In the genomic region with DNA sequence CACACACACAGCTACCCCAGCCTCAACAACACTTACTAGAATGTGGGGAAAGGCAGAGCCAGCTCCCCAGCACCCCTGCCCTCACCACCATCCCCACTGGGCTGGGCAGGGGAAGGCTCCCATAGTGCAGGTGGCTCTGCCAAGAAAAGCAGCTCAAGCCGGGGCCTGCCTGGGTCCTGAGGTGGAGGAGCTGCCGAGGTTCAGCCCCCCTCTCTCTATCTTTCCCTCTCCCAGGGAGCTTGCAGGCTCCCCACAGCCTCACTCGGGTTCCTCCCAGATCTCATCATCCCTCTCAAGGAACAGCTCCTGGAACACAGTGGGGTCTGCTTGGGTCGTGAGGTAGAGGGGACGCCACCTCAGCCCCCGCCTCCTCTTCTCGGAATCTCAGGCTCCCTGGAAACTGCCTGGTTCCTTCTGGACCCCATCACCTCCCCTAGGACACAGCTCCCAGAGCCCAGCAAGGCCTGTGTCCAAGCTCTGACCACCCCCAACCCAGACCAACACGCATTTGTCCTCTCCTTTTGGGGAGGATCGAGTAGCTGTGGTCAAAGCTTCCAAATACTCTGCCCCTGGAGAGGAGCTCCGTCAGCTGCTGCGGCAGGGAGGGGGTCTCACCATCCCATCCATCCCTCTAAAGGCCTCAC, we compare ENCODE assay signal across 9 cellular contexts. TPM values are rescaled to one million over a fixed set of nuclear protein-coding genes. Genes with fewer than 3 reads are reported as not detected.
A peak's percentile ranks its signal among the peaks of the same experiment; 100 is the strongest.
DNase-seq lines count a peak whose midpoint lies in the region; ATAC-seq, FAIRE-seq and TF ChIP-seq lines count a peak whose summit lies in the region.
"Had no signal": no experiment of that assay in that cellular context is flagged by ENCODE, and none has a peak within 500 bp of the region (broad histone marks: within the 10 kb centered on the region; RNA-seq: fewer than 3 reads in every experiment).

No MANE protein-coding gene starts in this region.

- ATAC-seq in Panc1 (0 out of 2 replicates have a peak, but pooled peaks have one; percentile 0), mucosa of descending colon (no peak)

- H3K9me3 ChIP-seq in Panc1 (ENCODE audit: control insufficient read depth, insufficient read depth, low read depth, low read length) (no peaks in the 10 kb centered on the region), esophagus (ENCODE audit: control insufficient read depth in 2 of 2, insufficient read depth in 1 of 2, low read depth in 1 of 2, low read length in 1 of 2) (no peaks in the 10 kb centered on the region), mucosa of descending colon (no peaks in the 10 kb centered on the region), tibial artery (no peaks in the 10 kb centered on the region)

- H3K4me1 ChIP-seq in Panc1 (ENCODE audit: control insufficient read depth, insufficient read depth, low read length) (peaks cover 47% of the 10 kb centered on the region), esophagus (ENCODE audit: control insufficient read depth in 2 of 2, insufficient read depth in 2 of 2, low read length in 1 of 2) (peaks cover 0 to 24% of the 10 kb centered on the region in 2 donors), mucosa of descending colon (ENCODE audit: low read depth) (peaks cover 37% of the 10 kb centered on the region), tibial artery (peaks cover 0 to 59% (median 36%) of the 10 kb centered on the region in 4 donors)

- WGBS in esophagus, 2 donors: 32 to 41% methylated on average over 11 of the region's 11 CpGs

- no peaks in the 10 kb centered on the region for H3K27me3 ChIP-seq in Panc1 (ENCODE audit: control insufficient read depth, insufficient read depth, low read length)
- no peaks in the 10 kb centered on the region for H3K27me3 ChIP-seq in esophagus (ENCODE audit: control insufficient read depth in 1 of 2, insufficient read depth in 2 of 2, low read length in 2 of 2)
- no peaks in the 10 kb centered on the region for H3K27me3 ChIP-seq in tibial artery

- intact Hi-C loops in Panc1 (cut with micrococcal nuclease; ENCODE audit: unreplicated experiment) (no loop called here), mucosa of descending colon (cut with DNase I, micrococcal nuclease) (no loop called here), tibial artery (cut with DNase I; ENCODE audit: low total_unique reads) (no loop called here)

- CTCF ChIA-PET in Panc1 (lab: Charles Lee): interaction anchor here (0.7 to 1.8 kb wide), 2 partner anchors 40 to 68 kb away, joined by 3 to 10 read pairs; no protein-coding TSS in a partner anchor

- POLR2A ChIA-PET in Panc1 (lab: Charles Lee): interaction anchor here (0.5 to 1.1 kb wide), 5 partner anchors 15 to 210 kb away, joined by 3 to 6 read pairs (median 4); partner anchors contain the start of gene S100A13

- TF ChIP-seq CTCF in Panc1 (IDR thresholded peaks at IDR 0.05) (no peak), mucosa of descending colon (IDR thresholded peaks at IDR 0.05) (no peak), tibial artery (IDR thresholded peaks at IDR 0.05) (no peak), D721Med (IDR thresholded peaks at IDR 0.05; ENCODE audit: insufficient read depth, missing control alignments) (no peak)

- no TSS peak for BruUV-seq in Panc1 (replicated peaks; lab: Mats Ljungman, UMichigan)

- peak overlapping the region; percentile 87 for H3K27ac ChIP-seq in Panc1 (ENCODE audit: low read length)
- H3K27ac ChIP-seq in esophagus (ENCODE audit: low read depth in 2 of 2, low read length in 1 of 2): peak overlapping the region; percentile 96 to 98
- H3K27ac ChIP-seq in tibial artery: peak overlapping the region; percentile 94 to 95

- H3K36me3 ChIP-seq in Panc1 (ENCODE audit: control insufficient read depth, insufficient read depth, low read length): no peaks in the 10 kb centered on the region
- peaks cover 0 to 8% of the 10 kb centered on the region in 2 donors for H3K36me3 ChIP-seq in esophagus (ENCODE audit: control insufficient read depth in 2 of 2, insufficient read depth in 2 of 2, low read length in 1 of 2)
- H3K36me3 ChIP-seq in mucosa of descending colon (ENCODE audit: low read depth): no peaks in the 10 kb centered on the region
- H3K36me3 ChIP-seq in tibial artery: peaks cover 5 to 9% (median 5%) of the 10 kb centered on the region in 3 donors

- no peak for FAIRE-seq in D721Med (lab: Jason Lieb, UNC)

- in situ Hi-C loops in Panc1 (cut with HindIII; ENCODE audit: low pct_unique_long_range_greater_than_20kb, low sequenced_read_pairs): loop anchor here (25.0 kb wide), 1 partner anchor 250 kb away; the partner anchor contains the start of gene S100A9

- H3K4me3 ChIP-seq in Panc1 (ENCODE audit: low read depth in 2 of 2, low read length in 2 of 2): peak overlapping the region; percentile 52 to 85
- H3K4me3 ChIP-seq in esophagus (ENCODE audit: low read depth in 1 of 2, low read length in 2 of 2): peak overlapping the region; percentile 76 to 93
- peak overlapping the region; percentile 63 for H3K4me3 ChIP-seq in mucosa of descending colon
- peak overlapping the region; percentile 67 to 71 for H3K4me3 ChIP-seq in tibial artery

- DNase-seq in Panc1 (ENCODE audit: low read depth, low spot score) (no peak), mucosa of descending colon (peak in 1 of 3 donors; percentile 59), tibial artery (no peak), D721Med (ENCODE audit: insufficient read length, low spot score) (no peak), activated gamma-delta T cell treated with Interleukin-2 at 50 U/mL for 16 hours (no peak), HPDE6-E6E7 (ENCODE audit: extremely low spot score) (no peak), NCI-H82 treated with DMSO at 0.1 percent for 48 hours (lab: John Stamatoyannopoulos, UW; ENCODE audit: unreplicated experiment) (no peak)
- DNase-seq: NCI-H1092 treated with DMSO at 0.1 percent for 48 hours had no signal

RNA-seq across cellular contexts. Expression of gene S100A16, which starts 0.7 kb away (rescaled TPM):
- total RNA-seq in Panc1 (2021; ENCODE audit: unreplicated experiment) (61.6 TPM), mucosa of descending colon (100 to 1,000 TPM in 2 of 3 donors, 10 to 100 TPM in 1; 79.9 to 156 (median 139) TPM)
- 95.0 TPM for polyA plus RNA-seq in Panc1 (2012; ENCODE audit: insufficient read length)
- polyA plus RNA-seq in esophagus: 1,000 to 10,000 TPM; 2,016 to 2,151 TPM

RNA-seq across cellular contexts. Expression of gene S100A14, which starts 3.9 kb away (rescaled TPM):
- total RNA-seq in Panc1 (2021; ENCODE audit: unreplicated experiment): 0.57 TPM
- polyA plus RNA-seq in Panc1 (2012; ENCODE audit: insufficient read length): not detected
- polyA plus RNA-seq in esophagus: 1,000 to 10,000 TPM; 2,532 to 3,167 TPM
- 100 to 1,000 TPM; 122 to 361 (median 325) TPM for total RNA-seq in mucosa of descending colon

RNA-seq across cellular contexts. Expression of gene S100A13, which starts 15.1 kb away (rescaled TPM):
- total RNA-seq in Panc1 (2021; ENCODE audit: unreplicated experiment) (111 TPM), mucosa of descending colon (100 to 1,000 TPM in 1 of 3 donors, 10 to 100 TPM in 2; 42.3 to 102 (median 43.9) TPM)
- 218 TPM for polyA plus RNA-seq in Panc1 (2012; ENCODE audit: insufficient read length)
- 100 to 1,000 TPM in 1 of 2 donors, 10 to 100 TPM in 1; 74.3 to 122 TPM for polyA plus RNA-seq in esophagus

RNA-seq across cellular contexts. Expression of gene S100A1, which starts 16.0 kb away (rescaled TPM):
- total RNA-seq in Panc1 (2021; ENCODE audit: unreplicated experiment) (2.9 TPM), mucosa of descending colon (1 to 10 TPM in 2 of 3 donors, under 1 TPM in 1; 0.20 to 5.6 (median 2.4) TPM)
- 8.0 TPM for polyA plus RNA-seq in Panc1 (2012; ENCODE audit: insufficient read length)
- polyA plus RNA-seq in esophagus: 1 to 10 TPM in 1 of 2 donors, under 1 TPM in 1; 0.93 to 2.3 TPM

RNA-seq across cellular contexts. Expression of gene CHTOP, which starts 21.6 kb away (rescaled TPM):
- 87.0 TPM for total RNA-seq in Panc1 (2021; ENCODE audit: unreplicated experiment)
- 94.2 TPM for polyA plus RNA-seq in Panc1 (2012; ENCODE audit: insufficient read length)
- polyA plus RNA-seq in esophagus: 10 to 100 TPM; 41.6 to 45.5 TPM
- 10 to 100 TPM; 64.2 to 71.8 (median 71.6) TPM for total RNA-seq in mucosa of descending colon

Comparison
In these comparisons a context has a peak if more than half of its experiments do, and no peak if none do; other contexts are left out.
1. RNA of gene S100A14, which starts 3.9 kb away (total RNA-seq): 122 to 361 TPM in mucosa of descending colon; 0.57 TPM in Panc1 (single experiment); every median in the first group is over 10 times any median in the second.
2. Peak in every context shown above with its lines, with median percentiles within 50 percentile points of each other: H3K27ac ChIP-seq and H3K4me3 ChIP-seq.